ENCODE assay signal across 30 cellular contexts in genomic region chr3:127228866-127229265, GRCh38. TPM values are rescaled to one million over a fixed set of nuclear protein-coding genes. Genes with fewer than 3 reads are reported as not detected.
"Had no signal": no experiment of that assay in that cellular context is flagged by ENCODE, and none has a peak within 500 bp of the region (broad histone marks: within the 10 kb centered on the region; RNA-seq: fewer than 3 reads in every experiment).

No MANE protein-coding gene starts in this region.

- H3K27ac ChIP-seq: gastroesophageal sphincter, hepatocyte, ovary, skin epidermis, suprapubic skin, tibial artery, upper lobe of right lung, VCaP had no signal

- DNase-seq: activated CD4-positive, alpha-beta T cell treated with anti-CD3 and anti-CD28 coated beads for 48 hours; activated naive CD4-positive, alpha-beta T cell; activated naive CD8-positive, alpha-beta T cell treated with anti-CD3 and anti-CD28 coated beads, Interleukin-2, amount 10 ng/mL, durations not matched to agents 7 days and 5 days; activated T-cell treated with anti-CD3 and anti-CD28 coated beads, Interleukin-2, amount 50 U/mL, for 1 hour; amniotic stem cell; caudate nucleus; cortex of kidney; effector memory CD8-positive, alpha-beta T cell; erythroblast; islet precursor cell; mammary epithelial cell; naive B cell; ovary; stimulated activated CD4-positive, alpha-beta T cell treated with anti-CD3 and anti-CD28 coated beads, Interleukin-12 subunit alpha, Interleukin-12 subunit beta, amount 100 ng/mL, for 4 hours; stimulated activated CD4-positive, alpha-beta T cell treated with anti-CD3 and anti-CD28 coated beads, Interleukin-4, amount 100 ng/mL, for 1 hour; tibial artery; upper lobe of right lung had no signal

- H3K36me3 ChIP-seq: gastroesophageal sphincter, ovary, suprapubic skin, tibial artery, upper lobe of right lung had no signal

- H3K4me3 Mint-ChIP-seq: activated naive CD8-positive, alpha-beta T cell treated with anti-CD3 and anti-CD28 coated beads, Interleukin-2, amount 10 ng/mL, durations not matched to agents 7 days and 5 days; effector memory CD8-positive, alpha-beta T cell had no signal

- H3K27me3 ChIP-seq: hepatocyte, ovary, upper lobe of right lung had no signal

- H3K4me3 ChIP-seq: gastroesophageal sphincter, hepatocyte, ovary, skin epidermis, suprapubic skin, tibial artery, upper lobe of right lung had no signal

- H3K4me1 ChIP-seq: gastroesophageal sphincter, suprapubic skin, tibial artery, upper lobe of right lung had no signal

- ATAC-seq: effector memory CD8-positive, alpha-beta T cell; gastroesophageal sphincter; sciatic nerve; upper lobe of right lung had no signal

- H3K9me3 ChIP-seq: ovary, suprapubic skin, upper lobe of right lung had no signal

- H3K27ac Mint-ChIP-seq: activated naive CD8-positive, alpha-beta T cell treated with anti-CD3 and anti-CD28 coated beads, Interleukin-2, amount 10 ng/mL, durations not matched to agents 7 days and 5 days; effector memory CD8-positive, alpha-beta T cell; naive B cell; progenitor cell of endocrine pancreas had no signal

RNA-seq across cellular contexts. Expression of gene PRR23E, which starts 35.9 kb away (rescaled TPM):
- total RNA-seq: activated naive CD8-positive, alpha-beta T cell treated with anti-CD3 and anti-CD28 coated beads, Interleukin-2, amount 10 ng/mL, durations not matched to agents 7 days and 5 days; chondrocyte; fibroblast of lung; fibroblast of villous mesenchyme; gastroesophageal sphincter; hepatocyte; liver; mammary epithelial cell; ovary; progenitor cell of endocrine pancreas; renal cortical epithelial cell; sciatic nerve; suprapubic skin; T-helper 1 cell treated with Interleukin-12 subunit alpha and Interleukin-12 subunit beta and Interleukin-4 antibody, amounts not matched to agents 30 ng/mL and 1 ng/mL, for 36 hours; upper lobe of right lung had no signal

RNA-seq across cellular contexts. Expression of gene PRR20G, which starts 59.0 kb away (rescaled TPM):
- total RNA-seq: activated naive CD8-positive, alpha-beta T cell treated with anti-CD3 and anti-CD28 coated beads, Interleukin-2, amount 10 ng/mL, durations not matched to agents 7 days and 5 days; chondrocyte; fibroblast of lung; fibroblast of villous mesenchyme; gastroesophageal sphincter; hepatocyte; liver; mammary epithelial cell; ovary; progenitor cell of endocrine pancreas; renal cortical epithelial cell; sciatic nerve; suprapubic skin; T-helper 1 cell treated with Interleukin-12 subunit alpha and Interleukin-12 subunit beta and Interleukin-4 antibody, amounts not matched to agents 30 ng/mL and 1 ng/mL, for 36 hours; upper lobe of right lung had no signal
